18 cellular contexts compared by ENCODE assay signal in the genomic region with DNA sequence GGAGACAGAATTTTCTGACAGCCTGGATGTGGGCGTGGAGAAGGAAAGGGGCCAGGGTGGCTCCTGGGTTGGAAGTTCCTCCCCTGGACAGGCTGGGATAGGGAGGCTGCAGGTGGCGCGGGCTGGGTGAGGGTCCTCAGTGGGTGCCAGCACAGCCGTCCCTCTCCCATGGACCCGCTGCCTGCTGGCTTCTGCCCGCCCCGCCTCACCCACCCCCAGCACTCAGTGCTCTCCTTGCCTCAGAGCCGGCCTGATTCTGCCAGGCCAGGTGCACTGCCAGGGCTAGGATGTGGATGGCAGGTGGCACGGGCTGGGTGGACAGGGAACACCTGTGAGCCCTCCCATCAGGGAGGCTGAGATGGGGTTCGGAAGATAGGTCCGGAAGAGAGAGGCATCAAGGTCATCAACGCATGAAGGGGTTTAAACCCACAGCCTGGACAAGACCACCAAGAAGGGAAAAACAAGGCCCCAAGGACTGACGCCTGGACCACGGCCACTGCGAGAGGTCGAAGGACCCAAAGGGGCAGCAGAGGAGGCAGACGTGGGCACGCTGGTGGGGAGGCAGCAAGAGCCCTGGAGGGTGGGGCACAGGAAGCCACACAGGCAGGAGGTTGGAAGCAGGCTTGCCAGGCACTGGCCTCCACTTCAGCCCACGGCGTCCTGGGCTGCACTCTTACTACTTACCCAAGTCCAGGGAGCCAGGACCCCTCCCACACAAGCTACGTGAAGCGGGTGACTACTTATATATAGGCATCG.
A peak's percentile ranks its signal among the peaks of the same experiment; 100 is the strongest.
DNase-seq lines count a peak whose midpoint lies in the region; ATAC-seq and TF ChIP-seq lines count a peak whose summit lies in the region.
"Had no signal": no experiment of that assay in that cellular context is flagged by ENCODE, and none has a peak within 500 bp of the region (broad histone marks: within the 10 kb centered on the region; RNA-seq: fewer than 3 reads in every experiment).

No MANE protein-coding gene starts in this region.

- H3K4me3 Mint-ChIP-seq in endodermal cell (no peak overlapping the region), neural progenitor cell (no peak overlapping the region)
- no peak overlapping the region for H3K4me3 Mint-ChIP-seq in stimulated activated naive CD8-positive, alpha-beta T cell treated with anti-CD3 and anti-CD28 coated beads, Interleukin-15, amount 100 ng/mL, for 72 hours

- POLR2A ChIA-PET in SK-N-SH (lab: Yijun Ruan, JAX), result no interaction called here

- no peak for TF ChIP-seq RAD21 in SK-N-SH (IDR thresholded peaks at IDR 0.05; ENCODE audit: low read length)

- CTCF ChIA-PET in SK-N-SH (lab: Yijun Ruan, JAX), result no interaction called here

- H3K27me3 Mint-ChIP-seq in endodermal cell (ENCODE audit: insufficient read depth) (peaks cover 8% of the 10 kb centered on the region), neural progenitor cell (ENCODE audit: insufficient read depth, low read depth) (peaks cover 9% of the 10 kb centered on the region)
- H3K27me3 Mint-ChIP-seq in stimulated activated naive CD8-positive, alpha-beta T cell treated with anti-CD3 and anti-CD28 coated beads, Interleukin-15, amount 100 ng/mL, for 72 hours, result peaks cover 99% of the 10 kb centered on the region

- no peak for TF ChIP-seq EP300 in SK-N-SH (IDR thresholded peaks at IDR 0.05; ENCODE audit: borderline replicate concordance in 1 of 2, low read depth in 1 of 2, low read length in 1 of 2)

- H4K20me1 ChIP-seq in SK-N-SH (ENCODE audit: insufficient read depth) (no peaks in the 10 kb centered on the region), neural progenitor cell (ENCODE audit: low read depth) (no peaks in the 10 kb centered on the region)

- H2AFZ ChIP-seq in SK-N-SH (ENCODE audit: low read depth) (no peak overlapping the region), neural progenitor cell (replicated peaks) (no peak overlapping the region)

- 64% methylated on average over 14 of the region's 23 CpGs for WGBS in SK-N-SH (ENCODE audit: low lambda C conversion rate)
- 92 to 95% methylated on average over 10 to 23 of the region's 23 CpGs for WGBS in endodermal cell (ENCODE audit: insufficient coverage in 1 of 2, insufficient read length in 1 of 2), 2 experiments

- DNase-seq in SK-N-SH, result peak; percentile 20
- peak; percentile 50 for DNase-seq in endodermal cell
- DNase-seq in neural progenitor cell (ENCODE audit: low spot score), result no peak
- DNase-seq in stimulated activated naive CD8-positive, alpha-beta T cell treated with anti-CD3 and anti-CD28 coated beads, Interleukin-15, amount 100 ng/mL, for 72 hours, result no peak
- DNase-seq in GM19238 (ENCODE audit: insufficient read length, low spot score), result no peak
- no peak for DNase-seq in hepatic stellate cell (ENCODE audit: low spot score)
- no peak for DNase-seq in NCI-H2029 (lab: John Stamatoyannopoulos, UW)
- DNase-seq: Karpas-422, MM.1S, NCI-H1105 treated with DMSO at 0.1 percent for 48 hours, NCI-H187, NCI-H446, NCI-H748 treated with DMSO at 0.1 percent for 48 hours, SHP77 had no signal

- H3K9me3 ChIP-seq in SK-N-SH (no peaks in the 10 kb centered on the region), endodermal cell (ENCODE audit: control insufficient read depth, low read length) (no peaks in the 10 kb centered on the region), neural progenitor cell (ENCODE audit: low read depth) (no peaks in the 10 kb centered on the region)

- H3K27me3 ChIP-seq in SK-N-SH (ENCODE audit: insufficient read depth) (no peaks in the 10 kb centered on the region), endodermal cell (ENCODE audit: control insufficient read depth, insufficient read depth, low read length, poor library complexity, severe bottlenecking) (peaks cover 24% of the 10 kb centered on the region), neural progenitor cell (no peaks in the 10 kb centered on the region)

- H3K9ac ChIP-seq in SK-N-SH, result no peak overlapping the region
- H3K9ac ChIP-seq in endodermal cell (ENCODE audit: extremely low read depth, low read length, poor library complexity, severe bottlenecking), result no peak overlapping the region
- H3K9ac ChIP-seq in neural progenitor cell, result no peak overlapping the region

- TF ChIP-seq CTCF in SK-N-SH (IDR thresholded peaks at IDR 0.05) (no peak), endodermal cell (conservative IDR thresholded peaks at IDR 0.05) (no peak), neural progenitor cell (IDR thresholded peaks at IDR 0.05) (no peak)

- peaks cover 0 to 4% of the 10 kb centered on the region in 2 experiments; a peak in 1 of 4 replicates for H3K4me1 ChIP-seq in SK-N-SH (ENCODE audit: control insufficient read depth in 1 of 2, insufficient read depth in 2 of 2, low read depth in 1 of 2, low read length in 1 of 2)
- no peaks in the 10 kb centered on the region for H3K4me1 ChIP-seq in endodermal cell (ENCODE audit: control insufficient read depth, insufficient read depth, low read length)
- H3K4me1 ChIP-seq in neural progenitor cell, result peaks cover 6% of the 10 kb centered on the region

- H3K36me3 ChIP-seq in SK-N-SH (replicated peaks in 1 of 2; ENCODE audit: control insufficient read depth in 1 of 2, insufficient read depth in 2 of 2, low read length in 1 of 2) (no peaks in the 10 kb centered on the region), endodermal cell (ENCODE audit: control insufficient read depth, insufficient read depth, low read length) (no peaks in the 10 kb centered on the region), neural progenitor cell (no peaks in the 10 kb centered on the region)

- H3F3A ChIP-seq in SK-N-SH (replicated peaks; ENCODE audit: insufficient read depth), result no peaks in the 10 kb centered on the region
- no peaks in the 10 kb centered on the region for H3F3A ChIP-seq in neural progenitor cell (ENCODE audit: low read depth)

- no peak overlapping the region for H3K4me2 ChIP-seq in SK-N-SH
- no peak overlapping the region for H3K4me2 ChIP-seq in neural progenitor cell

- H3K27ac ChIP-seq in SK-N-SH (ENCODE audit: low read depth in 2 of 2, low read length in 1 of 2) (no peak overlapping the region), endodermal cell (ENCODE audit: low read depth, low read length) (no peak overlapping the region), neural progenitor cell (no peak overlapping the region)
- H3K27ac ChIP-seq: 22Rv1, C4-2B had no signal

- no peaks in the 10 kb centered on the region for H3K9me2 ChIP-seq in SK-N-SH

- H3K36me3 Mint-ChIP-seq in endodermal cell (ENCODE audit: low read depth) (no peaks in the 10 kb centered on the region), neural progenitor cell (no peaks in the 10 kb centered on the region)

- no peak overlapping the region for H3K27ac Mint-ChIP-seq in endodermal cell
- H3K27ac Mint-ChIP-seq in neural progenitor cell, result peak overlapping the region; percentile 39
- no peak overlapping the region for H3K27ac Mint-ChIP-seq in stimulated activated naive CD8-positive, alpha-beta T cell treated with anti-CD3 and anti-CD28 coated beads, Interleukin-15, amount 100 ng/mL, for 72 hours

- no peak for ATAC-seq in SK-N-SH treated with all-trans-retinoic acid at 6 μM for 48 hours
- ATAC-seq in stimulated activated naive CD8-positive, alpha-beta T cell treated with anti-CD3 and anti-CD28 coated beads, Interleukin-15, amount 100 ng/mL, for 72 hours, result peak; percentile 38
- ATAC-seq: HCT116 had no signal

- H3K4me3 ChIP-seq in SK-N-SH (ENCODE audit: low read depth in 2 of 2, low read length in 1 of 2) (no peak overlapping the region), endodermal cell (ENCODE audit: low read length) (no peak overlapping the region), neural progenitor cell (no peak overlapping the region)

- H3K79me2 ChIP-seq in SK-N-SH (ENCODE audit: insufficient read depth) (no peaks in the 10 kb centered on the region), neural progenitor cell (ENCODE audit: low read depth) (no peaks in the 10 kb centered on the region)

- H3K4me1 Mint-ChIP-seq in endodermal cell (peaks cover 14% of the 10 kb centered on the region), neural progenitor cell (peaks cover 38% of the 10 kb centered on the region)
- peaks cover 16% of the 10 kb centered on the region for H3K4me1 Mint-ChIP-seq in stimulated activated naive CD8-positive, alpha-beta T cell treated with anti-CD3 and anti-CD28 coated beads, Interleukin-15, amount 100 ng/mL, for 72 hours

- H3K9me3 Mint-ChIP-seq in endodermal cell (no peaks in the 10 kb centered on the region), neural progenitor cell (peaks cover 3% of the 10 kb centered on the region)
- no peaks in the 10 kb centered on the region for H3K9me3 Mint-ChIP-seq in stimulated activated naive CD8-positive, alpha-beta T cell treated with anti-CD3 and anti-CD28 coated beads, Interleukin-15, amount 100 ng/mL, for 72 hours

TF ChIP-seq in SK-N-SH, 30 proteins besides CTCF, POLR2A, EP300 and RAD21 (continues in another document):
- TF ChIP-seq SIN3A (IDR thresholded peaks at IDR 0.05; ENCODE audit: borderline replicate concordance, low read depth, low read length) (no peak), NRF1 (IDR thresholded peaks at IDR 0.05; ENCODE audit: low read depth, low read length) (no peak), ELF1 (IDR thresholded peaks at IDR 0.05) (no peak), RFX5 (IDR thresholded peaks at IDR 0.05; ENCODE audit: low read length) (no peak), YY1 (IDR thresholded peaks at IDR 0.05; ENCODE audit: low read depth) (no peak), FOXJ3 (CRISPR knock-in tag; IDR thresholded peaks at IDR 0.05) (no peak), RCOR1 (IDR thresholded peaks at IDR 0.05; ENCODE audit: low read length) (no peak), MEF2A (IDR thresholded peaks at IDR 0.05; ENCODE audit: borderline replicate concordance, low read depth) (no peak), EZH2phosphoT487 (IDR thresholded peaks at IDR 0.05; ENCODE audit: borderline replicate concordance, low read depth) (no peak), FOXM1 (IDR thresholded peaks at IDR 0.05; ENCODE audit: low read depth) (no peak)

TF ChIP-seq in SK-N-SH treated with all-trans-retinoic acid at 6 μM for 48 hours, 23 proteins besides CTCF, POLR2A, EP300 and RAD21:
- TF ChIP-seq, protein P1, sequence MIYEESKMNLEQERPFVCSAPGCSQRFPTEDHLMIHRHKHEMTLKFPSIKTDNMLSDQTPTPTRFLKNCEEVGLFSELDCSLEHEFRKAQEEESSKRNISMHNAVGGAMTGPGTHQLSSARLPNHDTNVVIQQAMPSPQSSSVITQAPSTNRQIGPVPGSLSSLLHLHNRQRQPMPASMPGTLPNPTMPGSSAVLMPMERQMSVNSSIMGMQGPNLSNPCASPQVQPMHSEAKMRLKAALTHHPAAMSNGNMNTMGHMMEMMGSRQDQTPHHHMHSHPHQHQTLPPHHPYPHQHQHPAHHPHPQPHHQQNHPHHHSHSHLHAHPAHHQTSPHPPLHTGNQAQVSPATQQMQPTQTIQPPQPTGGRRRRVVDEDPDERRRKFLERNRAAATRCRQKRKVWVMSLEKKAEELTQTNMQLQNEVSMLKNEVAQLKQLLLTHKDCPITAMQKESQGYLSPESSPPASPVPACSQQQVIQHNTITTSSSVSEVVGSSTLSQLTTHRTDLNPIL (CRISPR knock-in tag; IDR thresholded peaks at IDR 0.05; ENCODE audit: low read depth), result no peak

Comparison
In these comparisons a context has a peak if more than half of its experiments do, and no peak if none do; other contexts are left out.
1. DNase-seq: peak in SK-N-SH (single experiment) and endodermal cell (single experiment); none in neural progenitor cell (single experiment), stimulated activated naive CD8-positive, alpha-beta T cell treated with anti-CD3 and anti-CD28 coated beads, Interleukin-15, amount 100 ng/mL, for 72 hours (0 of 2), GM19238 (single experiment), hepatic stellate cell (single experiment) and NCI-H2029 (single experiment).